In genomic region chr3:27325419-27325818, GRCh38 we compare ENCODE assay signal across 12 cellular contexts. TPM values are rescaled to one million over a fixed set of nuclear protein-coding genes. Genes with fewer than 3 reads are reported as not detected.
DNase-seq lines count a peak whose midpoint lies in the region; ATAC-seq and TF ChIP-seq lines count a peak whose summit lies in the region.
"Had no signal": no experiment of that assay in that cellular context is flagged by ENCODE, and none has a peak within 500 bp of the region (broad histone marks: within the 10 kb centered on the region; RNA-seq: fewer than 3 reads in every experiment).

No MANE protein-coding gene starts in this region.

- peaks cover 0 to 20% (median 14%) of the 10 kb centered on the region in 4 donors for H3K4me1 ChIP-seq in stomach

- ATAC-seq in GM18858 (IDR thresholded peaks at IDR 0.05; ENCODE audit: unreplicated experiment): no peak

- 78 to 91% (median 80%) methylated on average over 1 of the region's 1 CpG for WGBS in stomach, 5 donors

- no peaks in the 10 kb centered on the region for H3K36me3 ChIP-seq in stomach

- TF ChIP-seq POLR2A in stomach (IDR thresholded peaks at IDR 0.05): no peak

- H3K4me3 ChIP-seq in epithelial cell of proximal tubule (ENCODE audit: low read depth, low read length) (no peak overlapping the region), stomach (no peak overlapping the region)

- H3K27me3 ChIP-seq in stomach: no peaks in the 10 kb centered on the region

- peak; percentile 5 for TF ChIP-seq CTCF in epithelial cell of proximal tubule (conservative IDR thresholded peaks at IDR 0.05; ENCODE audit: low read depth, low read length)
- TF ChIP-seq CTCF in stomach (IDR thresholded peaks at IDR 0.05): no peak

- peak; percentile 1 for DNase-seq in DMS 273 (lab: John Stamatoyannopoulos, UW; ENCODE audit: unreplicated experiment)
- DNase-seq in DMS 273 treated with DMSO at 0.1 percent for 48 hours (lab: John Stamatoyannopoulos, UW): no peak
- peak; percentile 44 for DNase-seq in HuH-7 (ENCODE audit: low spot score)
- no peak for DNase-seq in epithelial cell of proximal tubule (ENCODE audit: low read depth)
- no peak for DNase-seq in stomach
- no peak for DNase-seq in NCI-H2196 (lab: John Stamatoyannopoulos, UW; ENCODE audit: unreplicated experiment)
- DNase-seq in superior temporal gyrus (ENCODE audit: extremely low spot score): no peak
- DNase-seq: 8988T, MM.1S, NCI-H446 treated with DMSO at 0.1 percent for 48 hours had no signal

- TF ChIP-seq EP300 in stomach (IDR thresholded peaks at IDR 0.05): no peak

- no peaks in the 10 kb centered on the region for H3K9me3 ChIP-seq in stomach

- peak overlapping the region in 4 of 5 donors; percentile 30 to 71 (median 64) for H3K27ac ChIP-seq in stomach
- H3K27ac ChIP-seq: VCaP had no signal

- intact Hi-C loops in stomach (cut with DNase I; ENCODE audit: low total_unique reads): no loop called here

RNA-seq across cellular contexts. Expression of gene NEK10, which starts 43.8 kb away (rescaled TPM):
- total RNA-seq in epithelial cell of proximal tubule (0.06 and 0.07 TPM in 2 replicates), stomach (10 to 100 TPM in 1 of 5 donors, 1 to 10 TPM in 1, not detected in 3; 7.4 to 14.3 TPM)
- polyA plus RNA-seq in stomach: 1 to 10 TPM in 1 of 3 donors, under 1 TPM in 2; 0.61 to 1.2 (median 0.75) TPM

Comparison
In these comparisons a context has a peak if more than half of its experiments do, and no peak if none do; other contexts are left out.
1. DNase-seq: peak in DMS 273 (single experiment) and HuH-7 (single experiment); none in DMS 273 treated with DMSO at 0.1 percent for 48 hours (single experiment), epithelial cell of proximal tubule (single experiment), stomach (single experiment), NCI-H2196 (single experiment) and superior temporal gyrus (single experiment).